In genomic region chr3:29850641-29851040, GRCh38 we compare ENCODE assay signal across 25 cellular contexts.
A peak's percentile ranks its signal among the peaks of the same experiment; 100 is the strongest.
DNase-seq lines count a peak whose midpoint lies in the region; ATAC-seq and TF ChIP-seq lines count a peak whose summit lies in the region.
"Had no signal": no experiment of that assay in that cellular context is flagged by ENCODE, and none has a peak within 500 bp of the region (broad histone marks: within the 10 kb centered on the region; RNA-seq: fewer than 3 reads in every experiment).

No MANE protein-coding gene starts in this region.

- no peaks in the 10 kb centered on the region for H3K4me1 ChIP-seq in Panc1 (ENCODE audit: control insufficient read depth, insufficient read depth, low read length)
- no peaks in the 10 kb centered on the region for H3K4me1 ChIP-seq in foreskin keratinocyte
- H3K4me1 ChIP-seq: breast epithelium had no signal

- intact Hi-C loops in Panc1 (cut with micrococcal nuclease; ENCODE audit: unreplicated experiment) = no loop called here
- intact Hi-C loops in left cardiac atrium (cut with DNase I) = no loop called here

- CTCF ChIA-PET in Panc1 (lab: Charles Lee) = no interaction called here

- DNase-seq in D341Med (ENCODE audit: low spot score) = peak; percentile 25
- DNase-seq in H7 = peak; percentile 59
- DNase-seq in Panc1 (ENCODE audit: low read depth, low spot score) = no peak
- DNase-seq in foreskin keratinocyte = no peak
- DNase-seq in activated T-cell treated with anti-CD3 and anti-CD28 coated beads, Interleukin-2, amount 50 U/mL, for 1 hour = no peak
- DNase-seq in left cardiac atrium = no peak
- DNase-seq: activated CD8-positive, alpha-beta memory T cell treated with anti-CD3 and anti-CD28 coated beads for 24 hours; activated naive CD4-positive, alpha-beta T cell; activated T-cell treated with anti-CD3 and anti-CD28 coated beads, Interleukin-2, amount 50 U/mL, for 4 hours; kidney; NCI-H1092; NCI-H1930; NCI-H2227 treated with DMSO at 0.1 percent for 48 hours; NCI-H748 treated with DMSO at 0.1 percent for 48 hours; nephron progenitor cell; PC-9; SIG-M5; stimulated activated naive CD4-positive, alpha-beta T cell treated with Interleukin-2 at 50 U/mL for 16 hours had no signal

- H3K4me3 ChIP-seq in H7 (ENCODE audit: insufficient read depth, low read depth, low read length) (no peak overlapping the region), Panc1 (ENCODE audit: low read depth in 2 of 2, low read length in 2 of 2) (no peak overlapping the region)
- H3K4me3 ChIP-seq: breast epithelium, coronary artery, lung, PC-9, thoracic aorta had no signal

- 0 out of 2 replicates have a peak, but pooled peaks have one; percentile 13 for TF ChIP-seq CTCF in Panc1 (IDR thresholded peaks at IDR 0.05)
- peak; percentile 19 for TF ChIP-seq CTCF in foreskin keratinocyte (conservative IDR thresholded peaks at IDR 0.05)

- BruUV-seq in Panc1 (replicated peaks; lab: Mats Ljungman, UMichigan) = no TSS peak

- POLR2A ChIA-PET in Panc1 (lab: Charles Lee) = no interaction called here

- H3K27me3 ChIP-seq in H7 (ENCODE audit: control insufficient read depth, insufficient read depth, low read length) (no peaks in the 10 kb centered on the region), Panc1 (ENCODE audit: control insufficient read depth, insufficient read depth, low read length) (no peaks in the 10 kb centered on the region), foreskin keratinocyte (no peaks in the 10 kb centered on the region)
- H3K27me3 ChIP-seq: breast epithelium had no signal

- no peaks in the 10 kb centered on the region for H3K9me3 ChIP-seq in Panc1 (ENCODE audit: control insufficient read depth, insufficient read depth, low read depth, low read length)
- H3K9me3 ChIP-seq: thoracic aorta had no signal

- no peak for ATAC-seq in Panc1
- no peak for ATAC-seq in foreskin keratinocyte
- no peak for ATAC-seq in GM21576 (IDR thresholded peaks at IDR 0.05; ENCODE audit: unreplicated experiment)
- ATAC-seq in left cardiac atrium = no peak
- no peak for ATAC-seq in HG03469 (IDR thresholded peaks at IDR 0.05; ENCODE audit: unreplicated experiment)
- ATAC-seq: activated T-cell treated with anti-CD3 and anti-CD28 coated beads, Interleukin-2, amount 50 U/mL, for 4 hours; sciatic nerve had no signal

- no peak overlapping the region for H3K27ac ChIP-seq in Panc1 (ENCODE audit: low read length)
- no peak overlapping the region for H3K27ac ChIP-seq in foreskin keratinocyte
- H3K27ac ChIP-seq: breast epithelium, coronary artery, PC-9, thoracic aorta had no signal

- no peaks in the 10 kb centered on the region for H3K36me3 ChIP-seq in H7 (replicated peaks; ENCODE audit: control insufficient read depth, insufficient read depth, low read length)
- no peaks in the 10 kb centered on the region for H3K36me3 ChIP-seq in Panc1 (ENCODE audit: control insufficient read depth, insufficient read depth, low read length)
- H3K36me3 ChIP-seq: breast epithelium, thoracic aorta had no signal

- in situ Hi-C loops in Panc1 (cut with HindIII; ENCODE audit: low pct_unique_long_range_greater_than_20kb, low sequenced_read_pairs) = no loop called here

Comparison
In these comparisons a context has a peak if more than half of its experiments do, and no peak if none do; other contexts are left out.
1. DNase-seq: peak in D341Med (single experiment) and H7 (single experiment); none in Panc1 (single experiment), foreskin keratinocyte (0 of 2), activated T-cell treated with anti-CD3 and anti-CD28 coated beads, Interleukin-2, amount 50 U/mL, for 1 hour (single experiment) and left cardiac atrium (single experiment).